Comparison of ENCODE assay signal across 13 cellular contexts in the genomic region with DNA sequence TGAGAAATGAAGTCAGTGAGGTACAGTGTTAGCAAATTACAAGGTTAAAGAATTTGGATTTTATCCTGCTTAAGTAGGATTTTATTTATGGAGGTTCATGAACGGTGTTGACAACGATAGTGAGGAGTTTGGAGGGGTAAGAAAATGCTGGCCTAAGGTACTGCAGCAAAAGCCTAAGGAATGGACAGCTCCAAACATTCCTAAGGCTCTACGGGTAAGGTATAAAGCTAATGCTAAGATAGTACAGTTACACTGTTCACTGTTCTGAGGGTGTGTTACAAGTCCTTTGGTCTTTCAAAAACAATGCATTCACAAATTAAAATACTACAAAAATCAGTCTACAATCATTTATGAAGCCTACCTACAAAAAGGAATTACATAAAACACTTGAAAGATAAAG. TPM values are rescaled to one million over a fixed set of nuclear protein-coding genes. Genes with fewer than 3 reads are reported as not detected.
DNase-seq lines count a peak whose midpoint lies in the region; ATAC-seq and TF ChIP-seq lines count a peak whose summit lies in the region.
"Had no signal": no experiment of that assay in that cellular context is flagged by ENCODE, and none has a peak within 500 bp of the region (broad histone marks: within the 10 kb centered on the region; RNA-seq: fewer than 3 reads in every experiment).

No MANE protein-coding gene starts in this region.

- no peaks in the 10 kb centered on the region for H3K9me3 Mint-ChIP-seq in HFFc6
- H3K9me3 Mint-ChIP-seq in stimulated activated memory B cell treated with anti-CD40 and anti-IgM and Interleukin-4, amounts not matched to agents 10 μg/mL and 1 μg/mL and 100 μg/mL, for 72 hours: peaks cover 4% of the 10 kb centered on the region
- H3K9me3 Mint-ChIP-seq in activated T-helper 2 cell treated with anti-CD3 and anti-CD28 coated beads, Interferon-gamma antibody, Interleukin-2, Interleukin-4, amounts not matched to agents 10 μg/mL and 5 μg/mL and 100 μg/mL, durations not matched to agents 14 hours and 24 hours and 36 hours: no peaks in the 10 kb centered on the region

- H3K27me3 Mint-ChIP-seq in HFFc6 (ENCODE audit: insufficient read depth): no peaks in the 10 kb centered on the region
- H3K27me3 Mint-ChIP-seq in T-helper 17 cell: no peaks in the 10 kb centered on the region
- no peaks in the 10 kb centered on the region for H3K27me3 Mint-ChIP-seq in stimulated activated memory B cell treated with anti-CD40 and anti-IgM and Interleukin-4, amounts not matched to agents 10 μg/mL and 1 μg/mL and 100 μg/mL, for 72 hours
- H3K27me3 Mint-ChIP-seq in activated T-helper 2 cell treated with anti-CD3 and anti-CD28 coated beads, Interferon-gamma antibody, Interleukin-2, Interleukin-4, amounts not matched to agents 10 μg/mL and 5 μg/mL and 100 μg/mL, durations not matched to agents 14 hours and 24 hours and 36 hours (ENCODE audit: low read depth): no peaks in the 10 kb centered on the region

- intact Hi-C loops in activated T-helper 2 cell treated with anti-CD3 and anti-CD28 coated beads, Interferon-gamma antibody, Interleukin-2, Interleukin-4, amounts not matched to agents 10 μg/mL and 5 μg/mL and 100 μg/mL, durations not matched to agents 14 hours and 24 hours and 36 hours (cut with micrococcal nuclease): no loop called here

- no peaks in the 10 kb centered on the region for H3K9me3 ChIP-seq in T-helper 17 cell (ENCODE audit: control insufficient read depth, low read length, poor library complexity, severe bottlenecking)
- H3K9me3 ChIP-seq: stomach had no signal

- H3K4me1 Mint-ChIP-seq in HFFc6 (ENCODE audit: low read depth): peaks cover 51% of the 10 kb centered on the region
- peaks cover 54% of the 10 kb centered on the region for H3K4me1 Mint-ChIP-seq in T-helper 17 cell
- H3K4me1 Mint-ChIP-seq in stimulated activated memory B cell treated with anti-CD40 and anti-IgM and Interleukin-4, amounts not matched to agents 10 μg/mL and 1 μg/mL and 100 μg/mL, for 72 hours: peaks cover 79% of the 10 kb centered on the region
- peaks cover 22% of the 10 kb centered on the region for H3K4me1 Mint-ChIP-seq in activated T-helper 2 cell treated with anti-CD3 and anti-CD28 coated beads, Interferon-gamma antibody, Interleukin-2, Interleukin-4, amounts not matched to agents 10 μg/mL and 5 μg/mL and 100 μg/mL, durations not matched to agents 14 hours and 24 hours and 36 hours (ENCODE audit: low read depth)

- H3K36me3 Mint-ChIP-seq in HFFc6 (ENCODE audit: low read depth) (peaks cover 51% of the 10 kb centered on the region), T-helper 17 cell (ENCODE audit: low read depth) (peaks cover 17% of the 10 kb centered on the region)
- H3K36me3 Mint-ChIP-seq in stimulated activated memory B cell treated with anti-CD40 and anti-IgM and Interleukin-4, amounts not matched to agents 10 μg/mL and 1 μg/mL and 100 μg/mL, for 72 hours: peaks cover 60% of the 10 kb centered on the region
- peaks cover 38% of the 10 kb centered on the region for H3K36me3 Mint-ChIP-seq in activated T-helper 2 cell treated with anti-CD3 and anti-CD28 coated beads, Interferon-gamma antibody, Interleukin-2, Interleukin-4, amounts not matched to agents 10 μg/mL and 5 μg/mL and 100 μg/mL, durations not matched to agents 14 hours and 24 hours and 36 hours (ENCODE audit: low read depth)

- H3K27ac Mint-ChIP-seq in HFFc6: peak overlapping the region; percentile 72; the same call in 1 of the 2 replicates
- peak overlapping the region; percentile 41 for H3K27ac Mint-ChIP-seq in T-helper 17 cell
- peak overlapping the region; percentile 81 for H3K27ac Mint-ChIP-seq in stimulated activated memory B cell treated with anti-CD40 and anti-IgM and Interleukin-4, amounts not matched to agents 10 μg/mL and 1 μg/mL and 100 μg/mL, for 72 hours
- no peak overlapping the region for H3K27ac Mint-ChIP-seq in activated T-helper 2 cell treated with anti-CD3 and anti-CD28 coated beads, Interferon-gamma antibody, Interleukin-2, Interleukin-4, amounts not matched to agents 10 μg/mL and 5 μg/mL and 100 μg/mL, durations not matched to agents 14 hours and 24 hours and 36 hours

- H3K4me3 Mint-ChIP-seq in HFFc6: peak overlapping the region; percentile 52; the same call in 1 of the 2 replicates
- H3K4me3 Mint-ChIP-seq in T-helper 17 cell: no peak overlapping the region
- H3K4me3 Mint-ChIP-seq in stimulated activated memory B cell treated with anti-CD40 and anti-IgM and Interleukin-4, amounts not matched to agents 10 μg/mL and 1 μg/mL and 100 μg/mL, for 72 hours: peak overlapping the region; percentile 59
- H3K4me3 Mint-ChIP-seq in activated T-helper 2 cell treated with anti-CD3 and anti-CD28 coated beads, Interferon-gamma antibody, Interleukin-2, Interleukin-4, amounts not matched to agents 10 μg/mL and 5 μg/mL and 100 μg/mL, durations not matched to agents 14 hours and 24 hours and 36 hours (ENCODE audit: low read depth): no peak overlapping the region

- no peak for TF ChIP-seq CTCF in HFFc6 (IDR thresholded peaks at IDR 0.05)

- DNase-seq in HFFc6: no peak
- no peak for DNase-seq in T-helper 17 cell
- DNase-seq in fibroblast of peridontal ligament (ENCODE audit: extremely low read depth): peak; percentile 12
- no peak for DNase-seq in SHP77 (lab: John Stamatoyannopoulos, UW)
- DNase-seq in activated T-helper 2 cell treated with anti-CD3 and anti-CD28 coated beads, Interferon-gamma antibody, Interleukin-2, Interleukin-4, amounts not matched to agents 10 μg/mL and 5 μg/mL and 100 μg/mL, durations not matched to agents 14 hours and 24 hours and 36 hours (ENCODE audit: low spot score): no peak
- no peak for DNase-seq in stimulated activated CD4-positive, alpha-beta T cell treated with anti-CD3 and anti-CD28 coated beads, Interleukin-2, amount 100 ng/mL, for 48 hours
- DNase-seq in NCI-H1105 treated with DMSO at 0.1 percent for 48 hours (lab: John Stamatoyannopoulos, UW): no peak
- DNase-seq: activated CD4-positive, CD25-positive, alpha-beta regulatory T cell; activated naive CD4-positive, alpha-beta T cell treated with Interleukin-2 at 50 U/mL for 16 hours; central memory CD4-positive, alpha-beta T cell; stomach; SW 1271 had no signal

- no peak for ATAC-seq in T-helper 17 cell
- ATAC-seq in stimulated activated memory B cell treated with anti-CD40 and anti-IgM and Interleukin-4, amounts not matched to agents 10 μg/mL and 1 μg/mL and 100 μg/mL, for 72 hours: no peak

RNA-seq across cellular contexts. Expression of a gene that starts 7.3 kb away (rescaled TPM):
- 10 to 100 TPM; 25.4 to 44.5 (median 41.5) TPM for total RNA-seq in HFFc6 (2021; fragmentation: NEBNext Ultra II Directional; extraction: Animal tissue kit (Norgen Biotek cat#: 25700))
- 10 to 100 TPM; 33.3 to 38.6 TPM for total RNA-seq in T-helper 17 cell
- 12.2 and 14.1 TPM in 2 replicates for total RNA-seq in activated T-helper 2 cell treated with anti-CD3 and anti-CD28 coated beads, Interferon-gamma antibody, Interleukin-2, Interleukin-4, amounts not matched to agents 10 μg/mL and 5 μg/mL and 100 μg/mL, durations not matched to agents 14 hours and 24 hours and 36 hours

Comparison
In these comparisons a context has a peak if more than half of its experiments do, and no peak if none do; other contexts are left out.
1. H3K4me3 Mint-ChIP-seq: peak in HFFc6 (single experiment) and stimulated activated memory B cell treated with anti-CD40 and anti-IgM and Interleukin-4, amounts not matched to agents 10 μg/mL and 1 μg/mL and 100 μg/mL, for 72 hours (single experiment); none in T-helper 17 cell (single experiment) and activated T-helper 2 cell treated with anti-CD3 and anti-CD28 coated beads, Interferon-gamma antibody, Interleukin-2, Interleukin-4, amounts not matched to agents 10 μg/mL and 5 μg/mL and 100 μg/mL, durations not matched to agents 14 hours and 24 hours and 36 hours (single experiment).